Comparison of ENCODE assay signal across 21 cellular contexts in genomic region chr17:14107889-14108288, GRCh38.
"Had no signal": no experiment of that assay in that cellular context is flagged by ENCODE, and none has a peak within 500 bp of the region (broad histone marks: within the 10 kb centered on the region; RNA-seq: fewer than 3 reads in every experiment).

No MANE protein-coding gene starts in this region.

- ATAC-seq: left lobe of liver, lower lobe of right lung, mucosa of descending colon, sciatic nerve, upper lobe of right lung had no signal

- H3K9me3 Mint-ChIP-seq: activated B cell treated with CpG ODN at 0.5 μM for 24 hours; activated T-helper 1 cell treated with anti-CD3 and anti-CD28 coated beads, Interleukin-12 subunit alpha, Interleukin-12 subunit beta, Interleukin-2, Interleukin-4 antibody, amounts not matched to agents 30 ng/mL and 10 ng/mL and 1 ng/mL, durations not matched to agents 14 hours and 24 hours and 36 hours; nephron progenitor cell had no signal

- H3K27ac Mint-ChIP-seq: activated B cell treated with CpG ODN at 0.5 μM for 24 hours; activated T-helper 1 cell treated with anti-CD3 and anti-CD28 coated beads, Interleukin-12 subunit alpha, Interleukin-12 subunit beta, Interleukin-2, Interleukin-4 antibody, amounts not matched to agents 30 ng/mL and 10 ng/mL and 1 ng/mL, durations not matched to agents 14 hours and 24 hours and 36 hours had no signal

- DNase-seq: activated B cell treated with CpG ODN at 0.5 μM for 24 hours; activated CD4-positive, alpha-beta T cell treated with anti-CD3 and anti-CD28 coated beads, Interleukin-2, amount 50 U/mL, for 1 hour; brain microvascular endothelial cell; caudate nucleus; dermis blood vessel endothelial cell; effector CD8-positive, alpha-beta T cell; erythroblast; foreskin fibroblast; kidney; lower lobe of right lung; mesendoderm; mucosa of descending colon; nephron progenitor cell; small intestine; stimulated activated CD4-positive, alpha-beta T cell treated with anti-CD3 and anti-CD28 coated beads, Interleukin-15, amount 100 ng/mL, for 24 hours; stimulated activated naive CD4-positive, alpha-beta T cell; T-helper 9 cell; upper lobe of right lung had no signal
